8 cellular contexts compared by ENCODE assay signal in genomic region chr2:11863513-11864328, GRCh38.
DNase-seq lines count a peak whose midpoint lies in the region; ATAC-seq and TF ChIP-seq lines count a peak whose summit lies in the region.

No MANE protein-coding gene starts in this region.

- TF ChIP-seq CTCF in AG04449 (IDR thresholded peaks at IDR 0.05; ENCODE audit: insufficient read depth, low read length, missing control alignments) (peak; percentile 99), HL-60 (IDR thresholded peaks at IDR 0.05; ENCODE audit: insufficient read depth, low read length) (peak; percentile 91), osteocyte (IDR thresholded peaks at IDR 0.05) (peak; percentile 98)

- POLR2A ChIA-PET in AG04449 (lab: Yijun Ruan, JAX): no interaction called here

- H3K36me3 ChIP-seq in thymus (ENCODE audit: control insufficient read depth, insufficient read depth): no peaks in the 10 kb centered on the region

- H3K9me3 ChIP-seq in thymus (ENCODE audit: control insufficient read depth): no peaks in the 10 kb centered on the region

- H3K27ac ChIP-seq in HL-60 (replicated peaks) (no peak overlapping the region), thymus (ENCODE audit: low read depth) (peak overlapping the region; percentile 36)

- H3K36me3 Mint-ChIP-seq in osteocyte (ENCODE audit: unreplicated experiment): no peaks in the 10 kb centered on the region

- peak; percentile 37 for DNase-seq in AG04449 (ENCODE audit: low read depth, low spot score)
- peak; percentile 67 to 80 for DNase-seq in HL-60 (ENCODE audit: low read depth in 1 of 2, low spot score in 1 of 2)
- peak; percentile 50 for DNase-seq in RPMI8226
- peak; percentile 46 for DNase-seq in activated effector memory CD4-positive, alpha-beta T cell treated with Interleukin-2 at 50 U/mL for 16 hours
- DNase-seq in foreskin melanocyte: peak; percentile 97
- DNase-seq in osteocyte (ENCODE audit: extremely low spot score, unreplicated experiment): peak; percentile 95

- H3K4me1 ChIP-seq in thymus (ENCODE audit: control insufficient read depth, insufficient read depth, low read length): no peaks in the 10 kb centered on the region

- peak overlapping the region; percentile 23 for H3K4me3 Mint-ChIP-seq in osteocyte (ENCODE audit: unreplicated experiment)

- H3K27ac Mint-ChIP-seq in osteocyte (ENCODE audit: unreplicated experiment): peak overlapping the region; percentile 82

- H3K4me3 ChIP-seq in AG04449 (ENCODE audit: low read depth, low read length) (no peak overlapping the region; the same call in none of the 2 replicates), HL-60 (replicated peaks; ENCODE audit: insufficient read depth, low read length) (no peak overlapping the region), thymus (ENCODE audit: low read length) (no peak overlapping the region)

- CTCF ChIA-PET in AG04449 (lab: Yijun Ruan, JAX): interaction anchor here (0.6 to 4.0 kb wide), 15 partner anchors 9 to 1144 kb away, joined by 3 to 23 read pairs (median 4); no protein-coding TSS in a partner anchor

- H3K27me3 Mint-ChIP-seq in osteocyte (ENCODE audit: unreplicated experiment): no peaks in the 10 kb centered on the region

- H3K4me1 Mint-ChIP-seq in osteocyte (ENCODE audit: unreplicated experiment): peaks cover 18% of the 10 kb centered on the region

- peak; percentile 36 for ATAC-seq in GM18511 (IDR thresholded peaks at IDR 0.05; ENCODE audit: unreplicated experiment)

- peaks cover 5% of the 10 kb centered on the region for H3K9me3 Mint-ChIP-seq in osteocyte (ENCODE audit: unreplicated experiment)

- 18% methylated on average over 12 of the region's 12 CpGs for WGBS in thymus

- no peaks in the 10 kb centered on the region for H3K27me3 ChIP-seq in HL-60 (ENCODE audit: insufficient read depth, poor library complexity, severe bottlenecking)
- no peaks in the 10 kb centered on the region for H3K27me3 ChIP-seq in thymus (ENCODE audit: control insufficient read depth, insufficient read depth)

Comparison
In these comparisons a context has a peak if more than half of its experiments do, and no peak if none do; other contexts are left out.
1. DNase-seq: peak in every context shown above with its lines; median percentile 97 in foreskin melanocyte; 95 in osteocyte; 74 in HL-60; 50 in RPMI8226; 46 in activated effector memory CD4-positive, alpha-beta T cell treated with Interleukin-2 at 50 U/mL for 16 hours; 37 in AG04449.